In the genomic region with DNA sequence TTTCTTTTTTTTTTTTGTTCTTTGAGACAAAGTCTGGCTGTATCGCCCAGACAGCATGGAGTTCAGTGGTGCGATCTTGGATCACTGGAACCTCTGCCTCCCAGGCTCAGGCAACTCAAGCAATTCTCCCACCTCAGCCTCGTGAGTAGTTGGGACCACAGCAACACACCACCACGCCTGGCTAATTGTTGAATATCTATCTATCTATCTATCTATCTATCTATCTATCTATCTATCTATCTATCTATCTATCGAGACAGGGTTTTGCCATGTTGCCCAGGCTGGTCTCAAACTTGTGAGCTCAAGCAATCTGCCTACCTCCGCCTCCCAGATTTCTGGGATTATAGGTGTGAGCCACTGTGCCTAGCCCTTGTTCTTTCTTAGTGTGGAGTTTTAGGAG, we compare ENCODE assay signal across 21 cellular contexts.
DNase-seq lines count a peak whose midpoint lies in the region; ATAC-seq and TF ChIP-seq lines count a peak whose summit lies in the region.
"Had no signal": no experiment of that assay in that cellular context is flagged by ENCODE, and none has a peak within 500 bp of the region (broad histone marks: within the 10 kb centered on the region; RNA-seq: fewer than 3 reads in every experiment).

No MANE protein-coding gene starts in this region.

- H3K27ac Mint-ChIP-seq in chondrocyte (ENCODE audit: unreplicated experiment), result peak overlapping the region; percentile 41
- H3K27ac Mint-ChIP-seq in activated naive CD4-positive, alpha-beta T cell treated with anti-CD3 and anti-CD28 coated beads for 36 hours, result no peak overlapping the region
- H3K27ac Mint-ChIP-seq: B cell; CD4-positive, CD25-positive, alpha-beta regulatory T cell; CD8-positive, alpha-beta T cell had no signal

- H3K27me3 ChIP-seq in left ventricle myocardium inferior (ENCODE audit: low read depth) (no peaks in the 10 kb centered on the region), tibial artery (no peaks in the 10 kb centered on the region)
- H3K27me3 ChIP-seq: BLaER1 had no signal

- DNase-seq in left ventricle myocardium inferior, result no peak
- DNase-seq in left cardiac atrium, result no peak
- no peak for DNase-seq in chondrocyte (ENCODE audit: low spot score)
- no peak for DNase-seq in tibial artery
- no peak for DNase-seq in activated naive CD4-positive, alpha-beta T cell treated with anti-CD3 and anti-CD28 coated beads for 36 hours
- DNase-seq in T-helper 1 cell, result no peak
- DNase-seq: CD4-positive, CD25-positive, alpha-beta regulatory T cell; CD8-positive, alpha-beta T cell; DMS 273 treated with DMSO at 0.1 percent for 48 hours; DMS79; EL; GDM1; GM23248; H7; HCEC 1CT had no signal

- TF ChIP-seq CTCF in left ventricle myocardium inferior (IDR thresholded peaks at IDR 0.05; ENCODE audit: borderline replicate concordance) (no peak), chondrocyte (IDR thresholded peaks at IDR 0.05) (no peak), tibial artery (IDR thresholded peaks at IDR 0.05) (no peak)

- ATAC-seq in left cardiac atrium, result no peak
- no peak for ATAC-seq in HG03432 (IDR thresholded peaks at IDR 0.05; ENCODE audit: unreplicated experiment)
- ATAC-seq: CD8-positive, alpha-beta T cell; GM12878 had no signal

- H3K27ac ChIP-seq in left ventricle myocardium inferior (replicated peaks), result peak overlapping the region; percentile 93
- H3K27ac ChIP-seq in tibial artery, result peak overlapping the region; percentile 77 to 79
- H3K27ac ChIP-seq: 22Rv1, BLaER1, C4-2B, GM23248 had no signal

- H3K4me1 ChIP-seq in left ventricle myocardium inferior, result peaks cover 68% of the 10 kb centered on the region
- H3K4me1 ChIP-seq in tibial artery, result peaks cover 0 to 47% (median 24%) of the 10 kb centered on the region in 4 donors
- H3K4me1 ChIP-seq: BLaER1 had no signal

- intact Hi-C loops in left ventricle myocardium inferior (cut with micrococcal nuclease), result no loop called here
- intact Hi-C loops in left cardiac atrium (cut with DNase I), result no loop called here
- intact Hi-C loops in tibial artery (cut with DNase I; ENCODE audit: low total_unique reads), result no loop called here
- intact Hi-C loops in activated naive CD4-positive, alpha-beta T cell treated with anti-CD3 and anti-CD28 coated beads for 36 hours (cut with micrococcal nuclease), result no loop called here

- H3K36me3 ChIP-seq in left ventricle myocardium inferior (no peaks in the 10 kb centered on the region), tibial artery (no peaks in the 10 kb centered on the region)
- H3K36me3 ChIP-seq: BLaER1 had no signal

- no peak overlapping the region for H3K4me3 Mint-ChIP-seq in chondrocyte (ENCODE audit: unreplicated experiment)
- H3K4me3 Mint-ChIP-seq in activated naive CD4-positive, alpha-beta T cell treated with anti-CD3 and anti-CD28 coated beads for 36 hours, result no peak overlapping the region
- H3K4me3 Mint-ChIP-seq: B cell; CD4-positive, CD25-positive, alpha-beta regulatory T cell; CD8-positive, alpha-beta T cell had no signal

- no peaks in the 10 kb centered on the region for H3K36me3 Mint-ChIP-seq in chondrocyte (ENCODE audit: low read depth)
- no peaks in the 10 kb centered on the region for H3K36me3 Mint-ChIP-seq in activated naive CD4-positive, alpha-beta T cell treated with anti-CD3 and anti-CD28 coated beads for 36 hours (ENCODE audit: low read depth)
- H3K36me3 Mint-ChIP-seq: CD4-positive, CD25-positive, alpha-beta regulatory T cell; CD8-positive, alpha-beta T cell had no signal

- no peaks in the 10 kb centered on the region for H3K9me3 ChIP-seq in left ventricle myocardium inferior (replicated peaks)
- H3K9me3 ChIP-seq in tibial artery, result no peaks in the 10 kb centered on the region
- H3K9me3 ChIP-seq: BLaER1 had no signal

- peaks cover 75% of the 10 kb centered on the region for H3K4me1 Mint-ChIP-seq in chondrocyte (ENCODE audit: low read depth)
- no peaks in the 10 kb centered on the region for H3K4me1 Mint-ChIP-seq in activated naive CD4-positive, alpha-beta T cell treated with anti-CD3 and anti-CD28 coated beads for 36 hours (ENCODE audit: low read depth)
- H3K4me1 Mint-ChIP-seq: B cell; CD4-positive, CD25-positive, alpha-beta regulatory T cell had no signal

- CTCF ChIA-PET in activated naive CD4-positive, alpha-beta T cell treated with anti-CD3 and anti-CD28 coated beads for 36 hours (lab: Charles Lee), result no interaction called here

- no peaks in the 10 kb centered on the region for H3K27me3 Mint-ChIP-seq in chondrocyte (ENCODE audit: low read depth)
- peaks cover 28% of the 10 kb centered on the region for H3K27me3 Mint-ChIP-seq in activated naive CD4-positive, alpha-beta T cell treated with anti-CD3 and anti-CD28 coated beads for 36 hours (ENCODE audit: low read depth)

- H3K4me3 ChIP-seq in left ventricle myocardium inferior, result no peak overlapping the region
- no peak overlapping the region for H3K4me3 ChIP-seq in tibial artery
- H3K4me3 ChIP-seq: BLaER1, GM12878, GM23248 had no signal

- no peaks in the 10 kb centered on the region for H3K9me3 Mint-ChIP-seq in chondrocyte (ENCODE audit: low read depth)
- H3K9me3 Mint-ChIP-seq in activated naive CD4-positive, alpha-beta T cell treated with anti-CD3 and anti-CD28 coated beads for 36 hours, result no peaks in the 10 kb centered on the region
- H3K9me3 Mint-ChIP-seq: CD8-positive, alpha-beta T cell had no signal
